Comparison of ENCODE assay signal across 10 cellular contexts in the genomic region with DNA sequence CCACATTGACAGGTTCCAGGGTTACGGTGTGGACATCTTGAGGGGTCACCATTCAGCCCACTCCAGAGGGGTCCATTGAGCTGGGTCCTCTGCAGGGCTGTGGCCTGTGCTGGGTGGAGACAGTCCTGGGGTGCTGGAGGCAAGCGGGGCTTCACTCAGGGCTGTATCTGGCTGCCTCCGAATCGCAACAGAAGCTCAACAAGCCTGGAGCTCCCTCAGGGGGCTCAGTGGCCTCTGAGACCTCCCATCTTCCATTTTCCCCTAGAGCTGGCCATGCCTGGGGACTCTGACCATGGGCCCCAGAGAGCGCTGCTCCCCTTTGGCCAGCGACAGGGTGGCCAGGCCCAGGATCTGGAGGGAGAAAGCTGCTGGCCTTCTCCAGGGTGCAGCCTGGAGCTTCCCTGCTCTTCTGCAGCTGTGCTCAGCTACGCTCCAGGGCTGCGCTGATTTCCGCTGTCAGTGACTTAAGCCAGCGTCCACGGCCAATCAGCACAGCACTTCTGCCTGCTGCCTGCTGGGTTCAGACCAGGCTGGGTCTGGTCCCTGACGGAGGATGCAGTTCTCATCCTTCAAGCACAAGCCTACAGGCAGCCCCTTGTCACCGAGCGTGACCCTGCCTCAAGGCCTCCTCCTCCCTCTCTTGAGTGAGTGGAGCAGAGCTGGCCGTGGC. TPM values are rescaled to one million over a fixed set of nuclear protein-coding genes. Genes with fewer than 3 reads are reported as not detected.
DNase-seq lines count a peak whose midpoint lies in the region; ATAC-seq, FAIRE-seq and TF ChIP-seq lines count a peak whose summit lies in the region.
"Had no signal": no experiment of that assay in that cellular context is flagged by ENCODE, and none has a peak within 500 bp of the region (broad histone marks: within the 10 kb centered on the region; RNA-seq: fewer than 3 reads in every experiment).

No MANE protein-coding gene starts in this region.

- WGBS in H1 (ENCODE audit: extremely low coverage in 1 of 2, insufficient coverage in 1 of 2, insufficient read length in 1 of 2, insufficient replicate concordance in 2 of 2, low coverage in 1 of 2, low lambda C conversion rate in 2 of 2, missing lambda C conversion rate in 1 of 2), 2 experiments, result 61% methylated on average over 15 of the region's 15 CpGs; no CpG with 5 or more reads in 1 of the 2 experiments

- peak overlapping the region; percentile 75; the same call in 1 of the 2 replicates for H2AK5ac ChIP-seq in H1 (ENCODE audit: low read depth, low read length)

- peaks cover 3% of the 10 kb centered on the region; the same call in 1 of the 2 replicates for H3K79me1 ChIP-seq in H1 (ENCODE audit: low read depth, low read length)

- no peak overlapping the region for H2AFZ ChIP-seq in H1 (ENCODE audit: low read length)

- no peak overlapping the region for H3K14ac ChIP-seq in H1 (ENCODE audit: insufficient read length)

- no peak for FAIRE-seq in H1 (lab: Jason Lieb, UNC)
- no peak for FAIRE-seq in frontal cortex (lab: Jason Lieb, UNC)

- H3K79me2 ChIP-seq in H1 (ENCODE audit: control insufficient read depth in 1 of 2, insufficient read depth in 2 of 2, low read length in 2 of 2), result no peaks in the 10 kb centered on the region

- no peak for TF ChIP-seq POLR2A in H1 (IDR thresholded peaks at IDR 0.05; ENCODE audit: control extremely low read depth in 1 of 2, low read depth in 2 of 2, low read length in 2 of 2)

- H3K4me1 ChIP-seq in H1 (replicated peaks in 1 of 4; ENCODE audit: control insufficient read depth in 3 of 4, insufficient read depth in 4 of 4, low read length in 3 of 4), result peaks cover 7 to 36% (median 29%) of the 10 kb centered on the region in 4 experiments

- H2BK12ac ChIP-seq in H1 (ENCODE audit: low read depth, low read length), result peak overlapping the region; percentile 90; the same call in 1 of the 2 replicates

- TF ChIP-seq CTCF in H1 (IDR thresholded peaks at IDR 0.05; ENCODE audit: control extremely low read depth in 1 of 3, insufficient read depth in 1 of 3, low read depth in 1 of 3, low read length in 3 of 3), result no peak

- H3K4ac ChIP-seq in H1 (replicated peaks; ENCODE audit: insufficient read length, low read depth, low read length), result peak overlapping the region; percentile 16

- H2BK15ac ChIP-seq in H1 (ENCODE audit: low read length), result peak overlapping the region; percentile 97; the same call in 1 of the 2 replicates

- no peak overlapping the region for H3K23ac ChIP-seq in H1 (ENCODE audit: insufficient read length)

- POLR2A ChIA-PET in H1 (lab: Charles Lee; ENCODE audit: partially characterized antibody), result interaction anchor here (1.3 to 1.4 kb wide), 4 partner anchors 13 to 49 kb away, joined by 3 to 5 read pairs (median 4); partner anchors contain the start of gene ADARB1

- DNase-seq in AG20443 (ENCODE audit: low spot score) (peak; percentile 71), NCI-H2227 treated with DMSO at 0.1 percent for 48 hours (lab: John Stamatoyannopoulos, UW) (peak; percentile 34), H1 (ENCODE audit: low read depth in 1 of 2, low spot score in 2 of 2) (no peak), mesenteric fat pad (ENCODE audit: low spot score) (peak; percentile 82), frontal cortex (ENCODE audit: low spot score in 2 of 2) (no peak), NCI-H2081 (lab: John Stamatoyannopoulos, UW) (no peak)
- DNase-seq: activated CD4-positive, alpha-beta T cell treated with anti-CD3 and anti-CD28 coated beads for 48 hours had no signal

- peak overlapping the region; percentile 49 to 65 for H3K4me2 ChIP-seq in H1 (ENCODE audit: insufficient read depth in 1 of 2, low read depth in 2 of 2, low read length in 2 of 2)

- H3K23me2 ChIP-seq in H1 (ENCODE audit: low read depth, low read length), result no peaks in the 10 kb centered on the region

- no peaks in the 10 kb centered on the region for H3K36me3 ChIP-seq in H1 (ENCODE audit: control insufficient read depth in 2 of 4, insufficient read depth in 4 of 4, low read length in 3 of 4)

- H3K9me3 ChIP-seq in H1 (ENCODE audit: insufficient read depth in 2 of 2, low read depth in 1 of 2, low read length in 1 of 2), result no peaks in the 10 kb centered on the region

- H4K8ac ChIP-seq in H1 (ENCODE audit: extremely low read depth, insufficient read depth, low read length), result no peak overlapping the region

- H3K27ac ChIP-seq in H1 (ENCODE audit: low read depth, low read length), result no peak overlapping the region
- H3K27ac ChIP-seq: C4-2B had no signal

- H3K56ac ChIP-seq in H1 (replicated peaks; ENCODE audit: insufficient read length, low read depth, low read length), result no peak overlapping the region

- H3K9ac ChIP-seq in H1 (replicated peaks in 1 of 4; ENCODE audit: extremely low read depth in 1 of 4, low read depth in 3 of 4, low read length in 3 of 4), result no peak overlapping the region

- H2BK20ac ChIP-seq in H1 (ENCODE audit: low read length), result peak overlapping the region; percentile 72; the same call in 1 of the 2 replicates

- TF ChIP-seq RAD21 in H1 (IDR thresholded peaks at IDR 0.05 in 1 of 2, conservative IDR thresholded peaks at IDR 0.05 in 1 of 2; ENCODE audit: low read depth in 2 of 2, low read length in 2 of 2), result no peak

- H3K18ac ChIP-seq in H1 (ENCODE audit: extremely low read depth, low read length), result peak overlapping the region; percentile 71

- H4K91ac ChIP-seq in H1 (replicated peaks; ENCODE audit: insufficient read length, low read length), result no peak overlapping the region

- H4K20me1 ChIP-seq in H1 (replicated peaks in 1 of 2; ENCODE audit: control insufficient read depth in 1 of 2, insufficient read depth in 2 of 2, low read length in 2 of 2), result peaks cover 0 to 1% of the 10 kb centered on the region in 2 experiments

- peaks cover 0 to 6% (median 3%) of the 10 kb centered on the region in 4 experiments; a peak in 3 of 7 replicates for H3K27me3 ChIP-seq in H1 (replicated peaks in 1 of 4; ENCODE audit: control insufficient read depth in 3 of 4, extremely low read depth in 1 of 4, insufficient read depth in 3 of 4, low read length in 3 of 4)

- ATAC-seq in HG02870 (IDR thresholded peaks at IDR 0.05; ENCODE audit: unreplicated experiment) (no peak), HG03045 (IDR thresholded peaks at IDR 0.05; ENCODE audit: unreplicated experiment) (no peak)

- peak overlapping the region in 2 of 4 experiments; percentile 5 to 27; a peak in 3 of 8 replicates for H3K4me3 ChIP-seq in H1 (ENCODE audit: extremely low read depth in 1 of 4, insufficient read depth in 2 of 4, low read depth in 3 of 4, low read length in 4 of 4)

- TF ChIP-seq EP300 in H1 (IDR thresholded peaks at IDR 0.05; ENCODE audit: borderline replicate concordance in 1 of 2, low read depth in 2 of 2, low read length in 2 of 2), result no peak

- no peak overlapping the region for H4K5ac ChIP-seq in H1 (ENCODE audit: insufficient read length, low read depth, low read length)

- CTCF ChIA-PET in H1 (lab: Charles Lee; ENCODE audit: partially characterized antibody), result interaction anchor here (0.7 to 2.1 kb wide), 11 partner anchors 12 to 297 kb away, joined by 3 to 6 read pairs (median 4); no protein-coding TSS in a partner anchor

- H2BK120ac ChIP-seq in H1 (replicated peaks; ENCODE audit: low read depth, low read length), result no peak overlapping the region

- peak overlapping the region; percentile 84; the same call in 1 of the 2 replicates for H2BK5ac ChIP-seq in H1 (ENCODE audit: low read depth, low read length)

TF ChIP-seq in H1, 55 proteins besides CTCF, POLR2A, EP300 and RAD21:
- no peak for TF ChIP-seq HDAC6 (IDR thresholded peaks at IDR 0.05; ENCODE audit: low read depth, low read length)
- TF ChIP-seq RBBP5 (IDR thresholded peaks at IDR 0.05; ENCODE audit: borderline replicate concordance, low read depth, low read length), result 0 out of 2 replicates have a peak, but pooled peaks have one; percentile 22
- TF ChIP-seq GABPA (IDR thresholded peaks at IDR 0.05; ENCODE audit: borderline replicate concordance, insufficient read depth, low read length), result peak; percentile 20; the same call in 1 of the 2 replicates

RNA-seq across cellular contexts. Expression of gene ADARB1, which starts 44.9 kb away (rescaled TPM):
- 11.1 and 14.9 TPM in 2 replicates for total RNA-seq in H1 (2021; fragmentation: NEBNext Ultra II Directional; extraction: Animal tissue kit (Norgen Biotek cat#: 25700))
- polyA plus RNA-seq in H1 (2011; rRNA removed), result 4.6 and 4.7 TPM in 2 replicates
- 6.0 TPM for polyA plus RNA-seq in H1 (2011; cell fraction: cytosol; rRNA removed)
- 12.2 TPM for polyA plus RNA-seq in H1 (2011; cell fraction: nucleus; rRNA removed)
- 6.4 to 8.1 TPM (median 7.4 TPM) in 4 replicates for polyA plus RNA-seq in H1 (2012, experiment 1 of 2)
- 2.9 TPM for polyA plus RNA-seq in H1 (2012, experiment 2 of 2)
- polyA plus RNA-seq in H1 (2013, experiment 1 of 2), result 4.8 TPM
- polyA plus RNA-seq in H1 (2013, experiment 2 of 2), result 4.6 TPM
- polyA minus RNA-seq in H1 (2011; rRNA and poly(A)+ RNA removed), result 10.8 and 12.8 TPM in 2 replicates
- 9.3 TPM for polyA minus RNA-seq in H1 (2011; cell fraction: cytosol; rRNA and poly(A)+ RNA removed)
- 15.1 TPM for polyA minus RNA-seq in H1 (2011; cell fraction: nucleus; rRNA and poly(A)+ RNA removed)
- total RNA-seq in mesenteric fat pad (39.6 TPM), frontal cortex (19.2 TPM)

Comparison
In these comparisons a context has a peak if more than half of its experiments do, and no peak if none do; other contexts are left out.
1. DNase-seq: peak in AG20443 (single experiment), NCI-H2227 treated with DMSO at 0.1 percent for 48 hours (single experiment) and mesenteric fat pad (single experiment); none in H1 (0 of 2), frontal cortex (0 of 2) and NCI-H2081 (0 of 2).